In genomic region chrX:9785252-9785943, GRCh38 we compare ENCODE assay signal across 10 cellular contexts. TPM values are rescaled to one million over a fixed set of nuclear protein-coding genes. Genes with fewer than 3 reads are reported as not detected.
DNase-seq lines count a peak whose midpoint lies in the region; ATAC-seq and TF ChIP-seq lines count a peak whose summit lies in the region.
"Had no signal": no experiment of that assay in that cellular context is flagged by ENCODE, and none has a peak within 500 bp of the region (broad histone marks: within the 10 kb centered on the region; RNA-seq: fewer than 3 reads in every experiment).

No MANE protein-coding gene starts in this region.

- H3K27ac Mint-ChIP-seq in endodermal cell: no peak overlapping the region
- H3K27ac Mint-ChIP-seq: activated T-cell treated with anti-CD3 and anti-CD28 coated beads, Interleukin-2, amount 50 U/mL, for 72 hours; T-helper 2 cell treated with Interferon-gamma antibody and Interleukin-4, amounts not matched to agents 5 μg/mL and 100 μg/mL, for 36 hours had no signal

- no peak for TF ChIP-seq RAD21 in SK-N-SH (IDR thresholded peaks at IDR 0.05; ENCODE audit: low read length)

- H2AFZ ChIP-seq in SK-N-SH (ENCODE audit: low read depth): no peak overlapping the region

- H3K9me3 Mint-ChIP-seq in endodermal cell: peaks cover 64% of the 10 kb centered on the region
- H3K9me3 Mint-ChIP-seq: activated T-cell treated with anti-CD3 and anti-CD28 coated beads, Interleukin-2, amount 50 U/mL, for 72 hours; T-helper 2 cell treated with Interferon-gamma antibody and Interleukin-4, amounts not matched to agents 5 μg/mL and 100 μg/mL, for 36 hours had no signal

- no peaks in the 10 kb centered on the region for H4K20me1 ChIP-seq in SK-N-SH (ENCODE audit: insufficient read depth)

- H3K4me1 Mint-ChIP-seq in endodermal cell: peaks cover 26% of the 10 kb centered on the region

- peak overlapping the region in 1 of 2 experiments; percentile 37; a peak in 1 of 4 replicates for H3K4me3 ChIP-seq in SK-N-SH (ENCODE audit: low read depth in 2 of 2, low read length in 1 of 2)
- H3K4me3 ChIP-seq in endodermal cell (ENCODE audit: low read length): peak overlapping the region; percentile 69
- H3K4me3 ChIP-seq in lung: peak overlapping the region; percentile 37
- H3K4me3 ChIP-seq in thoracic aorta: peak overlapping the region; percentile 41

- peak overlapping the region; percentile 55 for H3K4me3 Mint-ChIP-seq in endodermal cell
- H3K4me3 Mint-ChIP-seq: T-helper 2 cell treated with Interferon-gamma antibody and Interleukin-4, amounts not matched to agents 5 μg/mL and 100 μg/mL, for 36 hours had no signal

- no peaks in the 10 kb centered on the region for H3F3A ChIP-seq in SK-N-SH (replicated peaks; ENCODE audit: insufficient read depth)

- H3K9me2 ChIP-seq in SK-N-SH: no peaks in the 10 kb centered on the region

- no peak overlapping the region for H3K4me2 ChIP-seq in SK-N-SH

- no peaks in the 10 kb centered on the region for H3K27me3 Mint-ChIP-seq in endodermal cell (ENCODE audit: insufficient read depth)

- no peak for TF ChIP-seq EP300 in SK-N-SH (IDR thresholded peaks at IDR 0.05; ENCODE audit: borderline replicate concordance in 1 of 2, low read depth in 1 of 2, low read length in 1 of 2)

- no peaks in the 10 kb centered on the region for H3K36me3 Mint-ChIP-seq in endodermal cell (ENCODE audit: low read depth)

- H3K4me1 ChIP-seq in SK-N-SH (ENCODE audit: control insufficient read depth in 1 of 2, insufficient read depth in 2 of 2, low read depth in 1 of 2, low read length in 1 of 2) (no peaks in the 10 kb centered on the region; a peak in 1 of 4 replicates), endodermal cell (ENCODE audit: control insufficient read depth, insufficient read depth, low read length) (peaks cover 3% of the 10 kb centered on the region), lung (ENCODE audit: control insufficient read depth in 2 of 2, insufficient read depth in 2 of 2, low read length in 2 of 2) (peaks cover 0 to 7% of the 10 kb centered on the region in 2 donors), thoracic aorta (ENCODE audit: control insufficient read depth in 1 of 2, low read depth in 2 of 2) (peaks cover 0 to 11% of the 10 kb centered on the region in 2 donors)

- peak; percentile 36 for DNase-seq in SK-N-SH
- DNase-seq in endodermal cell: no peak
- DNase-seq in lung (ENCODE audit: low spot score): no peak
- no peak for DNase-seq in thoracic aorta (ENCODE audit: low spot score)
- DNase-seq in activated CD4-positive, alpha-beta T cell treated with anti-CD3 and anti-CD28 coated beads, Interleukin-2, amount 50 U/mL, for 4 hours: no peak

- H3K9ac ChIP-seq in SK-N-SH (no peak overlapping the region), endodermal cell (ENCODE audit: extremely low read depth, low read length, poor library complexity, severe bottlenecking) (peak overlapping the region; percentile 6)

- ATAC-seq in SK-N-SH treated with all-trans-retinoic acid at 6 μM for 48 hours: no peak
- no peak for ATAC-seq in lung (ENCODE audit: insufficient read depth, low FRiP score)
- no peak for ATAC-seq in thoracic aorta (ENCODE audit: insufficient number of reproducible peaks, low FRiP score, low read depth)
- no peak for ATAC-seq in HG02870 (IDR thresholded peaks at IDR 0.05; ENCODE audit: unreplicated experiment)
- ATAC-seq in GM18858 (IDR thresholded peaks at IDR 0.05; ENCODE audit: unreplicated experiment): no peak

- no peaks in the 10 kb centered on the region for H3K36me3 ChIP-seq in SK-N-SH (replicated peaks in 1 of 2; ENCODE audit: control insufficient read depth in 1 of 2, insufficient read depth in 2 of 2, low read length in 1 of 2)
- no peaks in the 10 kb centered on the region for H3K36me3 ChIP-seq in endodermal cell (ENCODE audit: control insufficient read depth, insufficient read depth, low read length)
- no peaks in the 10 kb centered on the region for H3K36me3 ChIP-seq in lung (ENCODE audit: control insufficient read depth in 2 of 2, insufficient read depth in 2 of 2, low read length in 2 of 2)
- H3K36me3 ChIP-seq in thoracic aorta: no peaks in the 10 kb centered on the region

- peaks cover 37% of the 10 kb centered on the region for H3K27me3 ChIP-seq in SK-N-SH (ENCODE audit: insufficient read depth)
- H3K27me3 ChIP-seq in endodermal cell (ENCODE audit: control insufficient read depth, insufficient read depth, low read length, poor library complexity, severe bottlenecking): no peaks in the 10 kb centered on the region
- peaks cover 12% of the 10 kb centered on the region for H3K27me3 ChIP-seq in lung (ENCODE audit: control insufficient read depth, insufficient read depth)
- H3K27me3 ChIP-seq in thoracic aorta (replicated peaks; ENCODE audit: insufficient read depth): no peaks in the 10 kb centered on the region

- CTCF ChIA-PET in SK-N-SH (lab: Yijun Ruan, JAX): interaction anchor here (0.8 kb wide), 1 partner anchor 333 kb away, joined by 3 read pairs; no protein-coding TSS in a partner anchor

- H3K27ac ChIP-seq in SK-N-SH (ENCODE audit: low read depth in 2 of 2, low read length in 1 of 2): no peak overlapping the region
- no peak overlapping the region for H3K27ac ChIP-seq in endodermal cell (ENCODE audit: low read depth, low read length)
- no peak overlapping the region for H3K27ac ChIP-seq in lung (ENCODE audit: low read depth in 1 of 2, low read length in 1 of 2)
- H3K27ac ChIP-seq in thoracic aorta: no peak overlapping the region

- TF ChIP-seq CTCF in SK-N-SH (IDR thresholded peaks at IDR 0.05) (no peak), endodermal cell (conservative IDR thresholded peaks at IDR 0.05) (peak; percentile 40), lung (IDR thresholded peaks at IDR 0.05; ENCODE audit: control extremely low read depth, extremely low read depth) (no peak), thoracic aorta (IDR thresholded peaks at IDR 0.05) (no peak)

- POLR2A ChIA-PET in SK-N-SH (lab: Yijun Ruan, JAX): no interaction called here

- no peaks in the 10 kb centered on the region for H3K79me2 ChIP-seq in SK-N-SH (ENCODE audit: insufficient read depth)

- 38% methylated on average over 7 of the region's 58 CpGs for whole genome bisulfite sequencing in SK-N-SH (ENCODE audit: low lambda C conversion rate)
- WGBS in endodermal cell (ENCODE audit: insufficient coverage in 1 of 2, insufficient read length in 1 of 2), 2 experiments: 7 to 84% methylated on average over 4 to 49 of the region's 58 CpGs
- 8 to 15% methylated on average over 37 to 58 of the region's 58 CpGs for WGBS in lung, 2 donors

- H3K9me3 ChIP-seq in SK-N-SH (no peaks in the 10 kb centered on the region), endodermal cell (ENCODE audit: control insufficient read depth, low read length) (no peaks in the 10 kb centered on the region), lung (ENCODE audit: control insufficient read depth in 2 of 2, insufficient read depth in 1 of 2, low read length in 1 of 2) (peaks cover 0 to 7% of the 10 kb centered on the region in 2 donors), thoracic aorta (no peaks in the 10 kb centered on the region)

TF ChIP-seq in SK-N-SH, 30 proteins besides CTCF, POLR2A, EP300 and RAD21 (continues in another document):
- TF ChIP-seq, protein P1, sequence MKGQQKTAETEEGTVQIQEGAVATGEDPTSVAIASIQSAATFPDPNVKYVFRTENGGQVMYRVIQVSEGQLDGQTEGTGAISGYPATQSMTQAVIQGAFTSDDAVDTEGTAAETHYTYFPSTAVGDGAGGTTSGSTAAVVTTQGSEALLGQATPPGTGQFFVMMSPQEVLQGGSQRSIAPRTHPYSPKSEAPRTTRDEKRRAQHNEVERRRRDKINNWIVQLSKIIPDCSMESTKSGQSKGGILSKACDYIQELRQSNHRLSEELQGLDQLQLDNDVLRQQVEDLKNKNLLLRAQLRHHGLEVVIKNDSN (IDR thresholded peaks at IDR 0.05; ENCODE audit: borderline replicate concordance, low read depth): no peak
- TF ChIP-seq ELF1 (IDR thresholded peaks at IDR 0.05): no peak
- TF ChIP-seq SIN3A (IDR thresholded peaks at IDR 0.05; ENCODE audit: borderline replicate concordance, low read depth, low read length): no peak

TF ChIP-seq in SK-N-SH treated with all-trans-retinoic acid at 6 μM for 48 hours, 23 proteins besides CTCF, POLR2A, EP300 and RAD21:
- TF ChIP-seq TOX (CRISPR knock-in tag; IDR thresholded peaks at IDR 0.05; ENCODE audit: borderline replicate concordance) (no peak), BACH2 (CRISPR knock-in tag; IDR thresholded peaks at IDR 0.05; ENCODE audit: borderline replicate concordance) (no peak), SNAI2 (CRISPR knock-in tag; IDR thresholded peaks at IDR 0.05) (no peak), ZNF70 (CRISPR knock-in tag; IDR thresholded peaks at IDR 0.05) (no peak)

RNA-seq across cellular contexts. Expression of gene SHROOM2, which starts 0.8 kb away (rescaled TPM):
- polyA plus RNA-seq in SK-N-SH (2012; rRNA removed) (not detected in 2 replicates), lung (1 to 10 TPM; 3.0 to 3.9 TPM)
- polyA plus RNA-seq in SK-N-SH (2012; cell fraction: cytosol; rRNA removed): under 0.01 TPM in 1 of 2 replicates, not detected in the other
- 0.01 and 0.02 TPM in 2 replicates for polyA plus RNA-seq in SK-N-SH (2012; cell fraction: nucleus; rRNA removed)
- total RNA-seq in endodermal cell (10 to 100 TPM; 14.4 to 15.4 TPM), lung (10 to 100 TPM in 1 of 2 donors, 1 to 10 TPM in 1; 6.0 to 15.5 TPM), thoracic aorta (1 to 10 TPM; 2.0 TPM)
- polyA plus RNA-seq in endodermal cell (2013, experiment 1 of 2): 11.5 TPM
- polyA plus RNA-seq in endodermal cell (2013, experiment 2 of 2): 12.4 TPM

RNA-seq across cellular contexts. Expression of gene GPR143, which starts 19.8 kb away (rescaled TPM):
- not detected in 2 replicates for polyA plus RNA-seq in SK-N-SH (2012; rRNA removed)
- polyA plus RNA-seq in SK-N-SH (2012; cell fraction: cytosol; rRNA removed): 0.03 TPM in 1 of 2 replicates, not detected in the other
- polyA plus RNA-seq in SK-N-SH (2012; cell fraction: nucleus; rRNA removed): not detected in 2 replicates
- 10 to 100 TPM; 11.7 to 13.5 TPM for total RNA-seq in endodermal cell
- 4.4 TPM for polyA plus RNA-seq in endodermal cell (2013, experiment 1 of 2)
- 4.3 TPM for polyA plus RNA-seq in endodermal cell (2013, experiment 2 of 2)
- 1 to 10 TPM; 1.3 to 2.7 TPM for total RNA-seq in lung
- 1 to 10 TPM in 1 of 2 donors, under 1 TPM in 1; 0.77 to 1.6 TPM for polyA plus RNA-seq in lung
- total RNA-seq in thoracic aorta: 1 to 10 TPM in 1 of 2 donors, not detected in 1; 2.6 TPM
- total RNA-seq: activated T-cell treated with anti-CD3 and anti-CD28 coated beads, Interleukin-2, amount 50 U/mL, for 72 hours had no signal
